ENCODE assay signal across 19 cellular contexts in genomic region chr13:97307544-97307881, GRCh38.
DNase-seq lines count a peak whose midpoint lies in the region; ATAC-seq and TF ChIP-seq lines count a peak whose summit lies in the region.
"Had no signal": no experiment of that assay in that cellular context is flagged by ENCODE, and none has a peak within 500 bp of the region (broad histone marks: within the 10 kb centered on the region; RNA-seq: fewer than 3 reads in every experiment).

No MANE protein-coding gene starts in this region.

- H3K9me3 Mint-ChIP-seq in MCF 10A (ENCODE audit: unreplicated experiment): no peaks in the 10 kb centered on the region
- H3K9me3 Mint-ChIP-seq in effector memory CD8-positive, alpha-beta T cell: no peaks in the 10 kb centered on the region
- H3K9me3 Mint-ChIP-seq: naive thymus-derived CD8-positive, alpha-beta T cell had no signal

- peaks cover 7% of the 10 kb centered on the region for H3K36me3 Mint-ChIP-seq in MCF 10A (ENCODE audit: insufficient read depth, unreplicated experiment)
- no peaks in the 10 kb centered on the region for H3K36me3 Mint-ChIP-seq in effector memory CD8-positive, alpha-beta T cell (ENCODE audit: insufficient read depth)

- H3K4me3 ChIP-seq in breast epithelium (no peak overlapping the region), dorsolateral prefrontal cortex (peak overlapping the region in 18 of 59 donors; percentile 0 to 30 (median 10)), muscle layer of colon (ENCODE audit: low read depth in 1 of 2, low read length in 2 of 2) (no peak overlapping the region), subcutaneous abdominal adipose tissue (ENCODE audit: low read depth in 1 of 5, low read length in 5 of 5) (no peak overlapping the region), aorta (ENCODE audit: low read length in 2 of 2) (no peak overlapping the region)
- H3K4me3 ChIP-seq: SK-N-MC had no signal

- no peak for ATAC-seq in effector memory CD8-positive, alpha-beta T cell (replicated peaks)
- ATAC-seq in aorta (ENCODE audit: low FRiP score): no peak
- ATAC-seq: left colon; naive thymus-derived CD8-positive, alpha-beta T cell had no signal

- no peak for TF ChIP-seq POLR2A in breast epithelium (IDR thresholded peaks at IDR 0.05)

- H3K27me3 Mint-ChIP-seq in MCF 10A (ENCODE audit: insufficient read depth, unreplicated experiment): no peaks in the 10 kb centered on the region
- no peaks in the 10 kb centered on the region for H3K27me3 Mint-ChIP-seq in effector memory CD8-positive, alpha-beta T cell
- H3K27me3 Mint-ChIP-seq: naive thymus-derived CD8-positive, alpha-beta T cell had no signal

- no TSS peak for BruUV-seq in MCF 10A (replicated peaks; lab: Mats Ljungman, UMichigan)

- no peak overlapping the region for H3K4me3 Mint-ChIP-seq in MCF 10A (ENCODE audit: unreplicated experiment)
- no peak overlapping the region for H3K4me3 Mint-ChIP-seq in effector memory CD8-positive, alpha-beta T cell
- H3K4me3 Mint-ChIP-seq: naive thymus-derived CD8-positive, alpha-beta T cell had no signal

- H3K27ac ChIP-seq in breast epithelium: peak overlapping the region; percentile 16 to 26
- H3K27ac ChIP-seq in dorsolateral prefrontal cortex: peak overlapping the region in 54 of 59 donors; percentile 21 to 89 (median 76)
- H3K27ac ChIP-seq in muscle layer of colon (ENCODE audit: low read depth, low read length): peak overlapping the region; percentile 45
- H3K27ac ChIP-seq in subcutaneous abdominal adipose tissue (ENCODE audit: low read depth, low read length): peak overlapping the region; percentile 24
- H3K27ac ChIP-seq in aorta (ENCODE audit: low read depth in 1 of 2, low read length in 2 of 2): no peak overlapping the region
- H3K27ac ChIP-seq: 22Rv1, C4-2B, SK-N-MC had no signal

- H3K36me3 ChIP-seq in breast epithelium (no peaks in the 10 kb centered on the region), muscle layer of colon (ENCODE audit: insufficient read depth, low read length) (no peaks in the 10 kb centered on the region), subcutaneous abdominal adipose tissue (ENCODE audit: control insufficient read depth in 5 of 5, insufficient read depth in 5 of 5, low read length in 5 of 5) (no peaks in the 10 kb centered on the region), aorta (ENCODE audit: control insufficient read depth in 1 of 2, insufficient read depth in 2 of 2, low read length in 1 of 2) (no peaks in the 10 kb centered on the region)

- H3K27me3 ChIP-seq in breast epithelium: no peaks in the 10 kb centered on the region
- H3K27me3 ChIP-seq in dorsolateral prefrontal cortex: no peaks in the 10 kb centered on the region
- no peaks in the 10 kb centered on the region for H3K27me3 ChIP-seq in muscle layer of colon (ENCODE audit: control insufficient read depth in 1 of 2, insufficient read depth in 2 of 2, low read length in 2 of 2)
- H3K27me3 ChIP-seq in subcutaneous abdominal adipose tissue (ENCODE audit: control insufficient read depth in 5 of 5, insufficient read depth in 4 of 5, low read length in 5 of 5): no peaks in the 10 kb centered on the region
- no peaks in the 10 kb centered on the region for H3K27me3 ChIP-seq in aorta (ENCODE audit: control insufficient read depth in 1 of 2, insufficient read depth in 2 of 2, low read length in 1 of 2)

- intact Hi-C loops in breast epithelium (cut with DNase I; ENCODE audit: low total_unique reads): no loop called here
- intact Hi-C loops in MCF 10A (cut with micrococcal nuclease): no loop called here
- intact Hi-C loops in dorsolateral prefrontal cortex (cut with DNase I): loop anchor here in 1 of 2 donors (5.0 to 10.0 kb wide), 2 partner anchors 35 to 53 kb away; no protein-coding TSS in a partner anchor
- intact Hi-C loops in aorta (cut with DNase I): no loop called here

- TF ChIP-seq CTCF in breast epithelium (IDR thresholded peaks at IDR 0.05) (no peak), MCF 10A (IDR thresholded peaks at IDR 0.05; ENCODE audit: unreplicated experiment) (no peak), dorsolateral prefrontal cortex (IDR thresholded peaks at IDR 0.05 in 54 of 56, conservative IDR thresholded peaks at IDR 0.05 in 2 of 56; ENCODE audit: low read depth in 1 of 56, partially characterized antibody in 56 of 56) (no peak)

- POLR2A ChIA-PET in MCF 10A (lab: Yijun Ruan, JAX): interaction anchor here (1.0 to 2.0 kb wide), 3 partner anchors 9 to 84 kb away, joined by 3 to 15 read pairs (median 4); no protein-coding TSS in a partner anchor

- no peak overlapping the region for H3K27ac Mint-ChIP-seq in MCF 10A (ENCODE audit: low read depth, unreplicated experiment)
- peak overlapping the region in 1 of 2 donors; percentile 35 for H3K27ac Mint-ChIP-seq in effector memory CD8-positive, alpha-beta T cell

- H3K4me1 ChIP-seq in breast epithelium: no peaks in the 10 kb centered on the region
- H3K4me1 ChIP-seq in muscle layer of colon (ENCODE audit: insufficient read depth, low read length): peaks cover 30% of the 10 kb centered on the region
- H3K4me1 ChIP-seq in subcutaneous abdominal adipose tissue (ENCODE audit: control insufficient read depth in 5 of 5, insufficient read depth in 5 of 5, low read length in 5 of 5): peaks cover 2 to 43% (median 32%) of the 10 kb centered on the region in 5 donors
- peaks cover 1 to 17% of the 10 kb centered on the region in 2 donors for H3K4me1 ChIP-seq in aorta (ENCODE audit: control insufficient read depth in 1 of 2, insufficient read depth in 2 of 2, low read length in 2 of 2)

- WGBS in aorta, 2 donors: 24 to 27% methylated on average over 3 of the region's 3 CpGs

- DNase-seq in breast epithelium (ENCODE audit: low spot score in 2 of 2): no peak
- DNase-seq in MCF 10A (ENCODE audit: unreplicated experiment): no peak
- DNase-seq in dorsolateral prefrontal cortex: no peak
- DNase-seq in effector memory CD8-positive, alpha-beta T cell: no peak
- no peak for DNase-seq in cerebellar cortex (ENCODE audit: low spot score)
- no peak for DNase-seq in aorta
- DNase-seq: activated CD4-positive, alpha-beta T cell treated with anti-CD3 and anti-CD28 coated beads, Interleukin-2, amount 50 U/mL, for 4 hours; DMS79; erythroblast; left colon; naive thymus-derived CD8-positive, alpha-beta T cell; NCI-H187 treated with DMSO at 0.1 percent for 48 hours; NCI-H510A; stimulated activated CD4-positive, alpha-beta T cell treated with anti-CD3 and anti-CD28 coated beads, Interleukin-4, amount 100 ng/mL, for 24 hours had no signal

- H3K4me1 Mint-ChIP-seq in MCF 10A (ENCODE audit: insufficient read depth, unreplicated experiment): peaks cover 23% of the 10 kb centered on the region
- peaks cover 19 to 33% of the 10 kb centered on the region in 2 donors for H3K4me1 Mint-ChIP-seq in effector memory CD8-positive, alpha-beta T cell (ENCODE audit: low read depth in 2 of 2)

- H3K9me3 ChIP-seq in breast epithelium (no peaks in the 10 kb centered on the region), muscle layer of colon (ENCODE audit: low read length) (no peaks in the 10 kb centered on the region), subcutaneous abdominal adipose tissue (ENCODE audit: control insufficient read depth in 5 of 5, low read length in 5 of 5) (no peaks in the 10 kb centered on the region), aorta (ENCODE audit: control insufficient read depth, low read length) (no peaks in the 10 kb centered on the region)

- H3K9ac ChIP-seq in muscle layer of colon (ENCODE audit: low read length) (no peak overlapping the region), subcutaneous abdominal adipose tissue (ENCODE audit: low read length in 5 of 5) (no peak overlapping the region)

- CTCF ChIA-PET in MCF 10A (lab: Yijun Ruan, JAX): interaction anchor here (0.5 to 1.0 kb wide), 2 partner anchors 35 to 172 kb away, joined by 3 to 5 read pairs; no protein-coding TSS in a partner anchor

Comparison
In these comparisons a context has a peak if more than half of its experiments do, and no peak if none do; other contexts are left out.
1. H3K27ac ChIP-seq: peak in breast epithelium (2 of 2), dorsolateral prefrontal cortex (54 of 59), muscle layer of colon (single experiment) and subcutaneous abdominal adipose tissue (single experiment); none in aorta (0 of 2).